18 cellular contexts compared by ENCODE assay signal in genomic region chr16:66361604-66362135, GRCh38. TPM values are rescaled to one million over a fixed set of nuclear protein-coding genes. Genes with fewer than 3 reads are reported as not detected.
DNase-seq lines count a peak whose midpoint lies in the region; ATAC-seq and TF ChIP-seq lines count a peak whose summit lies in the region.
"Had no signal": no experiment of that assay in that cellular context is flagged by ENCODE, and none has a peak within 500 bp of the region (broad histone marks: within the 10 kb centered on the region; RNA-seq: fewer than 3 reads in every experiment).

No MANE protein-coding gene starts in this region.

- no peak for ATAC-seq in T-helper 17 cell
- ATAC-seq in HG03521 (IDR thresholded peaks at IDR 0.05; ENCODE audit: unreplicated experiment): no peak
- ATAC-seq: GM23338, HCT116, Panc1 had no signal

- no peak overlapping the region for H3K4me3 ChIP-seq in BLaER1 treated with 17β-estradiol and CSF1 and Interleukin-3, amounts not matched to agents 10 nM and 100 nM
- H3K4me3 ChIP-seq in subcutaneous abdominal adipose tissue (ENCODE audit: low read depth in 1 of 5, low read length in 5 of 5): no peak overlapping the region
- H3K4me3 ChIP-seq: GM23338 had no signal

- H3K4me1 ChIP-seq in BLaER1 treated with 17β-estradiol and CSF1 and Interleukin-3, amounts not matched to agents 10 nM and 100 nM: peaks cover 60 to 100% (median 73%) of the 10 kb centered on the region in 10 experiments
- peaks cover 6 to 92% (median 54%) of the 10 kb centered on the region in 5 donors for H3K4me1 ChIP-seq in subcutaneous abdominal adipose tissue (ENCODE audit: control insufficient read depth in 5 of 5, insufficient read depth in 5 of 5, low read length in 5 of 5)

- H3K27ac Mint-ChIP-seq in T-helper 17 cell (peak overlapping the region; percentile 39), glutamatergic neuron (ENCODE audit: unreplicated experiment) (peak overlapping the region; percentile 64)
- H3K27ac Mint-ChIP-seq: GM23338 had no signal

- H3K4me2 ChIP-seq in BLaER1 treated with 17β-estradiol and CSF1 and Interleukin-3, amounts not matched to agents 10 nM and 100 nM: peak overlapping the region; percentile 67 to 96 (median 84); a peak in 21 of 22 replicates
- H3K4me2 ChIP-seq: GM23338 had no signal

- H3K36me3 ChIP-seq in BLaER1 treated with 17β-estradiol and CSF1 and Interleukin-3, amounts not matched to agents 10 nM and 100 nM: no peaks in the 10 kb centered on the region
- H3K36me3 ChIP-seq in subcutaneous abdominal adipose tissue (ENCODE audit: control insufficient read depth in 5 of 5, insufficient read depth in 5 of 5, low read length in 5 of 5): no peaks in the 10 kb centered on the region

- TF ChIP-seq CTCF in glutamatergic neuron (IDR thresholded peaks at IDR 0.05; ENCODE audit: partially characterized antibody, unreplicated experiment): no peak

- H3K4me1 Mint-ChIP-seq in T-helper 17 cell: peaks cover 14% of the 10 kb centered on the region
- H3K4me1 Mint-ChIP-seq in glutamatergic neuron (ENCODE audit: low read depth, unreplicated experiment): peaks cover 54% of the 10 kb centered on the region

- H3K27ac ChIP-seq in BLaER1 treated with 17β-estradiol and CSF1 and Interleukin-3, amounts not matched to agents 10 nM and 100 nM: no peak overlapping the region; a peak in 1 of 22 replicates
- H3K27ac ChIP-seq in subcutaneous abdominal adipose tissue (ENCODE audit: low read depth, low read length): peak overlapping the region; percentile 63

- no peaks in the 10 kb centered on the region for H4K20me1 ChIP-seq in BLaER1 treated with 17β-estradiol and CSF1 and Interleukin-3, amounts not matched to agents 10 nM and 100 nM

- peaks cover 17% of the 10 kb centered on the region for H3K36me3 Mint-ChIP-seq in T-helper 17 cell (ENCODE audit: low read depth)
- H3K36me3 Mint-ChIP-seq in glutamatergic neuron (ENCODE audit: unreplicated experiment): no peaks in the 10 kb centered on the region
- H3K36me3 Mint-ChIP-seq: CD4-positive, CD25-positive, alpha-beta regulatory T cell had no signal

- H3K4me3 Mint-ChIP-seq in T-helper 17 cell (no peak overlapping the region), glutamatergic neuron (ENCODE audit: unreplicated experiment) (no peak overlapping the region)
- H3K4me3 Mint-ChIP-seq: CD4-positive, CD25-positive, alpha-beta regulatory T cell; GM23338 had no signal

- no peaks in the 10 kb centered on the region for H3K27me3 ChIP-seq in BLaER1 treated with 17β-estradiol and CSF1 and Interleukin-3, amounts not matched to agents 10 nM and 100 nM
- peaks cover 0 to 4% (median 0%) of the 10 kb centered on the region in 5 donors for H3K27me3 ChIP-seq in subcutaneous abdominal adipose tissue (ENCODE audit: control insufficient read depth in 5 of 5, insufficient read depth in 4 of 5, low read length in 5 of 5)

- peaks cover 46% of the 10 kb centered on the region for H3K9me3 Mint-ChIP-seq in glutamatergic neuron (ENCODE audit: unreplicated experiment)
- H3K9me3 Mint-ChIP-seq: GM23338 had no signal

- no peak overlapping the region for H3K9ac ChIP-seq in BLaER1 treated with 17β-estradiol and CSF1 and Interleukin-3, amounts not matched to agents 10 nM and 100 nM
- no peak overlapping the region for H3K9ac ChIP-seq in subcutaneous abdominal adipose tissue (ENCODE audit: low read length in 5 of 5)

- H3K9me3 ChIP-seq in BLaER1 treated with 17β-estradiol and CSF1 and Interleukin-3, amounts not matched to agents 10 nM and 100 nM (replicated peaks in 1 of 11): no peaks in the 10 kb centered on the region
- H3K9me3 ChIP-seq in T-helper 17 cell (ENCODE audit: control insufficient read depth, low read length, poor library complexity, severe bottlenecking) (no peaks in the 10 kb centered on the region), subcutaneous abdominal adipose tissue (ENCODE audit: control insufficient read depth in 5 of 5, low read length in 5 of 5) (no peaks in the 10 kb centered on the region)
- H3K9me3 ChIP-seq: Caco-2 had no signal

- DNase-seq in T-helper 17 cell: no peak
- no peak for DNase-seq in glutamatergic neuron
- DNase-seq in COR-L47 (lab: John Stamatoyannopoulos, UW): no peak
- DNase-seq in DMS53 treated with DMSO at 0.1 percent for 48 hours (lab: John Stamatoyannopoulos, UW; ENCODE audit: unreplicated experiment): no peak
- DNase-seq: Caco-2; CD4-positive, CD25-positive, alpha-beta regulatory T cell; GF-D8; KBM-7; NCI-H1105 treated with DMSO at 0.1 percent for 48 hours; NCI-H1694 had no signal

- peaks cover 79% of the 10 kb centered on the region for H3K27me3 Mint-ChIP-seq in T-helper 17 cell
- peaks cover 34% of the 10 kb centered on the region for H3K27me3 Mint-ChIP-seq in glutamatergic neuron (ENCODE audit: unreplicated experiment)

RNA-seq across cellular contexts. Expression of gene CDH5, which starts 4.8 kb away (rescaled TPM):
- total RNA-seq in T-helper 17 cell (not detected), glutamatergic neuron (ENCODE audit: unreplicated experiment) (9.6 TPM)
- total RNA-seq: CD4-positive, CD25-positive, alpha-beta regulatory T cell; GM23338; NCI-H460; SK-MEL-5 had no signal

Comparison
In these comparisons a context has a peak if more than half of its experiments do, and no peak if none do; other contexts are left out.
1. RNA of gene CDH5, which starts 4.8 kb away (total RNA-seq): 9.6 TPM in glutamatergic neuron (single experiment); not detected in T-helper 17 cell; every median in the first group is over 10 times any median in the second.